ENCODE assay signal across 8 cellular contexts in genomic region chr12:110279976-110280783, GRCh38. TPM values are rescaled to one million over a fixed set of nuclear protein-coding genes. Genes with fewer than 3 reads are reported as not detected.
DNase-seq lines count a peak whose midpoint lies in the region; ATAC-seq and TF ChIP-seq lines count a peak whose summit lies in the region.

No MANE protein-coding gene starts in this region.

- DNase-seq in AG10803 (ENCODE audit: low read depth), result peak; percentile 42
- peak in 1 of 2 experiments; percentile 29 for DNase-seq in HL-60 (ENCODE audit: low read depth in 1 of 2, low spot score in 1 of 2)
- DNase-seq in SK-N-SH, result peak; percentile 76
- DNase-seq in astrocyte of the hippocampus (ENCODE audit: low read depth, low spot score), result peak; percentile 75

- H3K4me1 ChIP-seq in SK-N-SH (ENCODE audit: control insufficient read depth in 1 of 2, insufficient read depth in 2 of 2, low read depth in 1 of 2, low read length in 1 of 2) (peaks cover 21 to 27% of the 10 kb centered on the region in 2 experiments), iPS-18a (ENCODE audit: control insufficient read depth, low read depth, low read length) (peaks cover 37% of the 10 kb centered on the region), skeletal muscle satellite cell (ENCODE audit: control insufficient read depth, insufficient read depth, low read length) (peaks cover 28% of the 10 kb centered on the region)

- H3K9me2 ChIP-seq in SK-N-SH, result no peaks in the 10 kb centered on the region

- no peak for TF ChIP-seq RAD21 in SK-N-SH (IDR thresholded peaks at IDR 0.05; ENCODE audit: low read length)

- peak overlapping the region; percentile 84 for H3K4me2 ChIP-seq in SK-N-SH
- peak overlapping the region; percentile 97 for H3K4me2 ChIP-seq in skeletal muscle satellite cell (ENCODE audit: low read length)

- H4K20me1 ChIP-seq in SK-N-SH (ENCODE audit: insufficient read depth), result peaks cover 36% of the 10 kb centered on the region

- TF ChIP-seq EP300 in SK-N-SH (IDR thresholded peaks at IDR 0.05; ENCODE audit: borderline replicate concordance in 1 of 2, low read depth in 1 of 2, low read length in 1 of 2), result no peak

- TF ChIP-seq CTCF in AG10803 (conservative IDR thresholded peaks at IDR 0.05; ENCODE audit: low read length) (no peak), HL-60 (IDR thresholded peaks at IDR 0.05; ENCODE audit: insufficient read depth, low read length) (no peak), SK-N-SH (IDR thresholded peaks at IDR 0.05) (peak; percentile 22)

- H3K27me3 ChIP-seq in HL-60 (ENCODE audit: insufficient read depth, poor library complexity, severe bottlenecking), result no peaks in the 10 kb centered on the region
- H3K27me3 ChIP-seq in SK-N-SH (ENCODE audit: insufficient read depth), result no peaks in the 10 kb centered on the region
- H3K27me3 ChIP-seq in iPS-18a (ENCODE audit: control insufficient read depth, insufficient read depth, low read length), result peaks cover 11% of the 10 kb centered on the region
- H3K27me3 ChIP-seq in skeletal muscle satellite cell (ENCODE audit: control insufficient read depth, insufficient read depth, low read length), result no peaks in the 10 kb centered on the region

- H3K27ac ChIP-seq in HL-60 (replicated peaks) (peak overlapping the region; percentile 72), SK-N-SH (ENCODE audit: low read depth in 2 of 2, low read length in 1 of 2) (peak overlapping the region; percentile 91 to 96), iPS-18a (ENCODE audit: low read length) (peak overlapping the region; percentile 13)

- 24% methylated on average over 16 of the region's 25 CpGs for WGBS in SK-N-SH (ENCODE audit: low lambda C conversion rate)

- H3F3A ChIP-seq in SK-N-SH (replicated peaks; ENCODE audit: insufficient read depth), result peaks cover 3% of the 10 kb centered on the region

- H3K9ac ChIP-seq in SK-N-SH, result peak overlapping the region; percentile 89
- peak overlapping the region; percentile 98 for H3K9ac ChIP-seq in iPS-18a (ENCODE audit: low read length)
- peak overlapping the region; percentile 95 for H3K9ac ChIP-seq in skeletal muscle satellite cell (ENCODE audit: low read depth, low read length)

- H3K4me3 ChIP-seq in AG10803 (ENCODE audit: low read length) (peak overlapping the region; percentile 79), HL-60 (replicated peaks; ENCODE audit: insufficient read depth, low read length) (peak overlapping the region; percentile 75), SK-N-SH (ENCODE audit: low read depth in 2 of 2, low read length in 1 of 2) (peak overlapping the region; percentile 81 to 92), iPS-18a (ENCODE audit: low read length) (peak overlapping the region; percentile 100), skeletal muscle satellite cell (ENCODE audit: low read length) (peak overlapping the region; percentile 83)

- peak; percentile 9 for ATAC-seq in GM18907 (IDR thresholded peaks at IDR 0.05; ENCODE audit: unreplicated experiment)
- no peak for ATAC-seq in HG03521 (IDR thresholded peaks at IDR 0.05; ENCODE audit: unreplicated experiment)

- H3K9me3 ChIP-seq in SK-N-SH (no peaks in the 10 kb centered on the region), iPS-18a (ENCODE audit: control insufficient read depth, low read depth, low read length) (no peaks in the 10 kb centered on the region), skeletal muscle satellite cell (replicated peaks; ENCODE audit: low read length) (no peaks in the 10 kb centered on the region)

- H3K79me2 ChIP-seq in SK-N-SH (ENCODE audit: insufficient read depth), result peaks cover 36% of the 10 kb centered on the region

- POLR2A ChIA-PET in SK-N-SH (lab: Yijun Ruan, JAX), result interaction anchor here (0.7 to 2.5 kb wide), 9 partner anchors 10 to 195 kb away, joined by 3 to 18 read pairs (median 4); partner anchors contain the start of gene IFT81

- H3K36me3 ChIP-seq in SK-N-SH (replicated peaks in 1 of 2; ENCODE audit: control insufficient read depth in 1 of 2, insufficient read depth in 2 of 2, low read length in 1 of 2) (peaks cover 28% of the 10 kb centered on the region in 2 experiments), iPS-18a (ENCODE audit: control insufficient read depth, low read depth, low read length) (peaks cover 28% of the 10 kb centered on the region), skeletal muscle satellite cell (ENCODE audit: insufficient read depth, low read length) (peaks cover 22% of the 10 kb centered on the region)

- CTCF ChIA-PET in SK-N-SH (lab: Yijun Ruan, JAX), result interaction anchor here (1.2 to 2.6 kb wide), 5 partner anchors 10 to 179 kb away, joined by 3 to 16 read pairs (median 7); no protein-coding TSS in a partner anchor

- H2AFZ ChIP-seq in SK-N-SH (ENCODE audit: low read depth), result peak overlapping the region; percentile 81

TF ChIP-seq in SK-N-SH, 30 proteins besides CTCF, POLR2A, EP300 and RAD21:
- TF ChIP-seq NFIC (IDR thresholded peaks at IDR 0.05; ENCODE audit: borderline replicate concordance) (peak; percentile 4; the same call in 1 of the 2 replicates), MXI1 (IDR thresholded peaks at IDR 0.05; ENCODE audit: low read depth, low read length) (no peak; the same call in 1 of the 2 replicates)

RNA-seq across cellular contexts. Expression of gene ATP2A2, which starts 0.9 kb away (rescaled TPM):
- polyA plus RNA-seq in SK-N-SH (2012; rRNA removed), result 83.9 and 120 TPM in 2 replicates
- polyA plus RNA-seq in SK-N-SH (2012; cell fraction: cytosol; rRNA removed), result 87.4 and 103 TPM in 2 replicates
- polyA plus RNA-seq in SK-N-SH (2012; cell fraction: nucleus; rRNA removed), result 150 and 219 TPM in 2 replicates
- total RNA-seq in skeletal muscle satellite cell (2012; rRNA removed), result 110 and 141 TPM in 2 replicates

Comparison
In these comparisons a context has a peak if more than half of its experiments do, and no peak if none do; other contexts are left out.
1. H3K27ac ChIP-seq: peak in every context shown above with its lines; median percentile 94 in SK-N-SH; 72 in HL-60; 13 in iPS-18a.